18 cellular contexts compared by ENCODE assay signal in genomic region chr15:90030376-90030775, GRCh38. TPM values are rescaled to one million over a fixed set of nuclear protein-coding genes. Genes with fewer than 3 reads are reported as not detected.
DNase-seq lines count a peak whose midpoint lies in the region; ATAC-seq and TF ChIP-seq lines count a peak whose summit lies in the region.
"Had no signal": no experiment of that assay in that cellular context is flagged by ENCODE, and none has a peak within 500 bp of the region (broad histone marks: within the 10 kb centered on the region; RNA-seq: fewer than 3 reads in every experiment).

No MANE protein-coding gene starts in this region.

- peaks cover 56 to 84% (median 68%) of the 10 kb centered on the region in 4 donors for H3K4me1 ChIP-seq in stomach

- peaks cover 0 to 14% of the 10 kb centered on the region in 2 donors for H3K36me3 Mint-ChIP-seq in activated T-cell treated with anti-CD3 and anti-CD28 coated beads, Interleukin-2, amount 50 U/mL, for 72 hours (ENCODE audit: insufficient read depth in 2 of 2)
- peaks cover 13% of the 10 kb centered on the region for H3K36me3 Mint-ChIP-seq in activated T-helper 2 cell treated with anti-CD3 and anti-CD28 coated beads, Interferon-gamma antibody, Interleukin-2, Interleukin-4, amounts not matched to agents 10 μg/mL and 5 μg/mL and 100 μg/mL, durations not matched to agents 14 hours and 24 hours and 36 hours (ENCODE audit: low read depth)

- no peaks in the 10 kb centered on the region for H3K27me3 ChIP-seq in stomach
- H3K27me3 ChIP-seq: breast epithelium, testis had no signal

- no peaks in the 10 kb centered on the region for H3K36me3 ChIP-seq in stomach
- H3K36me3 ChIP-seq: breast epithelium, lower lobe of right lung had no signal

- TF ChIP-seq CTCF in stomach (IDR thresholded peaks at IDR 0.05) = no peak

- peaks cover 0 to 2% of the 10 kb centered on the region in 2 donors for H3K9me3 Mint-ChIP-seq in activated T-cell treated with anti-CD3 and anti-CD28 coated beads, Interleukin-2, amount 50 U/mL, for 72 hours
- H3K9me3 Mint-ChIP-seq in activated T-helper 2 cell treated with anti-CD3 and anti-CD28 coated beads, Interferon-gamma antibody, Interleukin-2, Interleukin-4, amounts not matched to agents 10 μg/mL and 5 μg/mL and 100 μg/mL, durations not matched to agents 14 hours and 24 hours and 36 hours = no peaks in the 10 kb centered on the region

- no peak for DNase-seq in activated T-cell treated with anti-CD3 and anti-CD28 coated beads, Interleukin-2, amount 50 U/mL, for 72 hours
- no peak for DNase-seq in activated T-cell treated with anti-CD3 and anti-CD28 coated beads, Interleukin-2, amount 50 U/mL, for 48 hours
- DNase-seq in activated T-helper 2 cell treated with anti-CD3 and anti-CD28 coated beads, Interferon-gamma antibody, Interleukin-2, Interleukin-4, amounts not matched to agents 10 μg/mL and 5 μg/mL and 100 μg/mL, durations not matched to agents 14 hours and 24 hours and 36 hours (ENCODE audit: low spot score) = no peak
- DNase-seq in medulla oblongata (ENCODE audit: extremely low spot score) = peak; percentile 41
- DNase-seq in stomach = peak; percentile 49
- no peak for DNase-seq in kidney glomerular epithelial cell (lab: John Stamatoyannopoulos, UW)
- DNase-seq in GDM1 (lab: John Stamatoyannopoulos, UW) = no peak
- no peak for DNase-seq in amniotic stem cell (lab: John Stamatoyannopoulos, UW)
- DNase-seq: activated CD4-positive, alpha-beta memory T cell treated with anti-CD3 and anti-CD28 coated beads for 36 hours; activated T-cell treated with anti-CD3 and anti-CD28 coated beads, Interleukin-2, amount 50 U/mL, for 1 hour; CD4-positive, CD25-positive, alpha-beta regulatory T cell; DMS53; lower lobe of right lung; NCI-H1694; SW 1271; testis had no signal

- no peaks in the 10 kb centered on the region for H3K27me3 Mint-ChIP-seq in activated T-cell treated with anti-CD3 and anti-CD28 coated beads, Interleukin-2, amount 50 U/mL, for 72 hours (ENCODE audit: low read depth)
- no peaks in the 10 kb centered on the region for H3K27me3 Mint-ChIP-seq in activated T-helper 2 cell treated with anti-CD3 and anti-CD28 coated beads, Interferon-gamma antibody, Interleukin-2, Interleukin-4, amounts not matched to agents 10 μg/mL and 5 μg/mL and 100 μg/mL, durations not matched to agents 14 hours and 24 hours and 36 hours (ENCODE audit: low read depth)
- H3K27me3 Mint-ChIP-seq: activated CD4-positive, alpha-beta memory T cell treated with anti-CD3 and anti-CD28 coated beads for 36 hours; CD4-positive, CD25-positive, alpha-beta regulatory T cell had no signal

- H3K9me3 ChIP-seq in stomach = no peaks in the 10 kb centered on the region
- H3K9me3 ChIP-seq: breast epithelium, lower lobe of right lung, testis had no signal

- TF ChIP-seq POLR2A in stomach (IDR thresholded peaks at IDR 0.05) = no peak

- intact Hi-C loops in activated T-helper 2 cell treated with anti-CD3 and anti-CD28 coated beads, Interferon-gamma antibody, Interleukin-2, Interleukin-4, amounts not matched to agents 10 μg/mL and 5 μg/mL and 100 μg/mL, durations not matched to agents 14 hours and 24 hours and 36 hours (cut with micrococcal nuclease) = loop anchor here (10.0 kb wide), 1 partner anchor 136 kb away; the partner anchor contains the start of gene AP3S2
- intact Hi-C loops in stomach (cut with DNase I; ENCODE audit: low total_unique reads) = no loop called here

- peak overlapping the region in 3 of 5 donors; percentile 6 to 93 (median 38) for H3K27ac ChIP-seq in stomach
- H3K27ac ChIP-seq: breast epithelium, testis had no signal

- H3K27ac Mint-ChIP-seq in activated T-cell treated with anti-CD3 and anti-CD28 coated beads, Interleukin-2, amount 50 U/mL, for 72 hours = no peak overlapping the region
- peak overlapping the region; percentile 49 for H3K27ac Mint-ChIP-seq in activated T-helper 2 cell treated with anti-CD3 and anti-CD28 coated beads, Interferon-gamma antibody, Interleukin-2, Interleukin-4, amounts not matched to agents 10 μg/mL and 5 μg/mL and 100 μg/mL, durations not matched to agents 14 hours and 24 hours and 36 hours

- no peak for ATAC-seq in activated T-cell treated with anti-CD3 and anti-CD28 coated beads, Interleukin-2, amount 50 U/mL, for 72 hours (replicated peaks in 1 of 2)
- ATAC-seq: lower lobe of right lung had no signal

- TF ChIP-seq EP300 in stomach (IDR thresholded peaks at IDR 0.05) = no peak

- H3K4me1 Mint-ChIP-seq in activated T-cell treated with anti-CD3 and anti-CD28 coated beads, Interleukin-2, amount 50 U/mL, for 72 hours (ENCODE audit: low read depth) = peaks cover 57% of the 10 kb centered on the region
- H3K4me1 Mint-ChIP-seq in activated T-helper 2 cell treated with anti-CD3 and anti-CD28 coated beads, Interferon-gamma antibody, Interleukin-2, Interleukin-4, amounts not matched to agents 10 μg/mL and 5 μg/mL and 100 μg/mL, durations not matched to agents 14 hours and 24 hours and 36 hours (ENCODE audit: low read depth) = peaks cover 46% of the 10 kb centered on the region

- peak overlapping the region; percentile 18 to 48 for H3K4me3 Mint-ChIP-seq in activated T-cell treated with anti-CD3 and anti-CD28 coated beads, Interleukin-2, amount 50 U/mL, for 72 hours
- peak overlapping the region; percentile 13 for H3K4me3 Mint-ChIP-seq in activated T-helper 2 cell treated with anti-CD3 and anti-CD28 coated beads, Interferon-gamma antibody, Interleukin-2, Interleukin-4, amounts not matched to agents 10 μg/mL and 5 μg/mL and 100 μg/mL, durations not matched to agents 14 hours and 24 hours and 36 hours (ENCODE audit: low read depth)

- no peak overlapping the region for H3K4me3 ChIP-seq in stomach
- H3K4me3 ChIP-seq: breast epithelium, GM23248, lower lobe of right lung, testis had no signal

- WGBS in stomach, 5 donors = 59 to 74% (median 65%) methylated on average over 8 of the region's 8 CpGs

RNA-seq across cellular contexts. Expression of gene ZNF710, which starts 29.3 kb away (rescaled TPM):
- total RNA-seq in activated T-cell treated with anti-CD3 and anti-CD28 coated beads, Interleukin-2, amount 50 U/mL, for 72 hours = 10 to 100 TPM; 26.6 to 32.3 TPM
- 31.4 and 34.2 TPM in 2 replicates for total RNA-seq in activated T-helper 2 cell treated with anti-CD3 and anti-CD28 coated beads, Interferon-gamma antibody, Interleukin-2, Interleukin-4, amounts not matched to agents 10 μg/mL and 5 μg/mL and 100 μg/mL, durations not matched to agents 14 hours and 24 hours and 36 hours
- 10 to 100 TPM in 4 of 5 donors, 1 to 10 TPM in 1; 7.9 to 35.3 (median 15.2) TPM for total RNA-seq in stomach
- 10 to 100 TPM; 15.6 to 21.1 (median 16.6) TPM for polyA plus RNA-seq in stomach

Comparison
In these comparisons a context has a peak if more than half of its experiments do, and no peak if none do; other contexts are left out.
1. DNase-seq: peak in medulla oblongata (single experiment) and stomach (single experiment); none in activated T-cell treated with anti-CD3 and anti-CD28 coated beads, Interleukin-2, amount 50 U/mL, for 72 hours (0 of 2), activated T-cell treated with anti-CD3 and anti-CD28 coated beads, Interleukin-2, amount 50 U/mL, for 48 hours (0 of 2), activated T-helper 2 cell treated with anti-CD3 and anti-CD28 coated beads, Interferon-gamma antibody, Interleukin-2, Interleukin-4, amounts not matched to agents 10 μg/mL and 5 μg/mL and 100 μg/mL, durations not matched to agents 14 hours and 24 hours and 36 hours (single experiment), kidney glomerular epithelial cell (single experiment), GDM1 (single experiment) and amniotic stem cell (single experiment).